ENCODE assay signal across 1 cellular context in the genomic region with DNA sequence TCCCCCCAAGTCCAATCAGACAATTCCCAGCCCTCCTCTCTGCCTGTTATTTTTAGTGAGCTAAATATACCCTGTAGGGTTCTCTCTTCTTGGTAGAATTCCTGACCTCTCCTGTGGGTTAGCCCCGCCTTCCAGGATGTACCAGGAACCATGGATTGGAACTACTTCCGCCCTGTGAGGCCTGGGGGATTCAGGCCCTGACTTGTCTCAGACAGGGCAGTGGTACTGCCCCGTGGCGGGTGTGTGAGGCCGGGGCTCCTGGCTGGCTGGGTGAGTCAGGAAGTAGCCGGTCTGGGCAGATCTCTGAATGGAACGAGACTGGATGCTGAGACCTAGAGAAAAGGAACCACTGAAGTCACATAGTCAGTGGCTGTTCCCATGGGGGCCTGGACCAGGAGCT.
TF ChIP-seq lines count a peak whose summit lies in the region.

No MANE protein-coding gene starts in this region.

TF ChIP-seq in HCT116, 20 proteins besides CTCF, POLR2A, EP300 and RAD21 (continued from another document):
- TF ChIP-seq, protein P1, sequence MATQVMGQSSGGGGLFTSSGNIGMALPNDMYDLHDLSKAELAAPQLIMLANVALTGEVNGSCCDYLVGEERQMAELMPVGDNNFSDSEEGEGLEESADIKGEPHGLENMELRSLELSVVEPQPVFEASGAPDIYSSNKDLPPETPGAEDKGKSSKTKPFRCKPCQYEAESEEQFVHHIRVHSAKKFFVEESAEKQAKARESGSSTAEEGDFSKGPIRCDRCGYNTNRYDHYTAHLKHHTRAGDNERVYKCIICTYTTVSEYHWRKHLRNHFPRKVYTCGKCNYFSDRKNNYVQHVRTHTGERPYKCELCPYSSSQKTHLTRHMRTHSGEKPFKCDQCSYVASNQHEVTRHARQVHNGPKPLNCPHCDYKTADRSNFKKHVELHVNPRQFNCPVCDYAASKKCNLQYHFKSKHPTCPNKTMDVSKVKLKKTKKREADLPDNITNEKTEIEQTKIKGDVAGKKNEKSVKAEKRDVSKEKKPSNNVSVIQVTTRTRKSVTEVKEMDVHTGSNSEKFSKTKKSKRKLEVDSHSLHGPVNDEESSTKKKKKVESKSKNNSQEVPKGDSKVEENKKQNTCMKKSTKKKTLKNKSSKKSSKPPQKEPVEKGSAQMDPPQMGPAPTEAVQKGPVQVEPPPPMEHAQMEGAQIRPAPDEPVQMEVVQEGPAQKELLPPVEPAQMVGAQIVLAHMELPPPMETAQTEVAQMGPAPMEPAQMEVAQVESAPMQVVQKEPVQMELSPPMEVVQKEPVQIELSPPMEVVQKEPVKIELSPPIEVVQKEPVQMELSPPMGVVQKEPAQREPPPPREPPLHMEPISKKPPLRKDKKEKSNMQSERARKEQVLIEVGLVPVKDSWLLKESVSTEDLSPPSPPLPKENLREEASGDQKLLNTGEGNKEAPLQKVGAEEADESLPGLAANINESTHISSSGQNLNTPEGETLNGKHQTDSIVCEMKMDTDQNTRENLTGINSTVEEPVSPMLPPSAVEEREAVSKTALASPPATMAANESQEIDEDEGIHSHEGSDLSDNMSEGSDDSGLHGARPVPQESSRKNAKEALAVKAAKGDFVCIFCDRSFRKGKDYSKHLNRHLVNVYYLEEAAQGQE (IDR thresholded peaks at IDR 0.05; ENCODE audit: low read depth), result no peak
- no peak for TF ChIP-seq SIN3A (IDR thresholded peaks at IDR 0.05; ENCODE audit: low read depth)
- TF ChIP-seq, protein P2, sequence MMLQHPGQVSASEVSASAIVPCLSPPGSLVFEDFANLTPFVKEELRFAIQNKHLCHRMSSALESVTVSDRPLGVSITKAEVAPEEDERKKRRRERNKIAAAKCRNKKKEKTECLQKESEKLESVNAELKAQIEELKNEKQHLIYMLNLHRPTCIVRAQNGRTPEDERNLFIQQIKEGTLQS (IDR thresholded peaks at IDR 0.05), result no peak
